13 cellular contexts compared by ENCODE assay signal in genomic region chr11:85961930-85962363, GRCh38.
DNase-seq lines count a peak whose midpoint lies in the region; ATAC-seq and TF ChIP-seq lines count a peak whose summit lies in the region.
"Had no signal": no experiment of that assay in that cellular context is flagged by ENCODE, and none has a peak within 500 bp of the region (broad histone marks: within the 10 kb centered on the region; RNA-seq: fewer than 3 reads in every experiment).

No MANE protein-coding gene starts in this region.

- H3K4me3 ChIP-seq in choroid plexus epithelial cell (ENCODE audit: low read depth, low read length): no peak overlapping the region
- H3K4me3 ChIP-seq: SK-N-MC had no signal

- H3K36me3 Mint-ChIP-seq in nephron (ENCODE audit: low read depth): peaks cover 85% of the 10 kb centered on the region
- H3K36me3 Mint-ChIP-seq in activated naive CD4-positive, alpha-beta T cell treated with anti-CD3 and anti-CD28 coated beads for 36 hours (ENCODE audit: low read depth): peaks cover 57% of the 10 kb centered on the region

- DNase-seq in DMS 273 (lab: John Stamatoyannopoulos, UW; ENCODE audit: unreplicated experiment): peak; percentile 9
- no peak for DNase-seq in DMS 273 treated with DMSO at 0.1 percent for 48 hours (lab: John Stamatoyannopoulos, UW)
- peak; percentile 100 for DNase-seq in NCI-H2171 (lab: John Stamatoyannopoulos, UW)
- DNase-seq in choroid plexus epithelial cell (ENCODE audit: low read depth): peak; percentile 82
- DNase-seq in activated naive CD4-positive, alpha-beta T cell treated with anti-CD3 and anti-CD28 coated beads for 36 hours: no peak
- DNase-seq: activated B cell treated with CpG ODN at 0.5 μM for 24 hours; naive thymus-derived CD8-positive, alpha-beta T cell; NK-92 treated with Interleukin-12 subunit alpha and Interleukin-12 subunit beta, amount 100 ng/mL, for 24 hours had no signal

- H3K4me3 Mint-ChIP-seq in nephron: peak overlapping the region in 2 of 3 experiments; percentile 17 to 64
- no peak overlapping the region for H3K4me3 Mint-ChIP-seq in activated naive CD4-positive, alpha-beta T cell treated with anti-CD3 and anti-CD28 coated beads for 36 hours
- H3K4me3 Mint-ChIP-seq: activated B cell treated with CpG ODN at 0.5 μM for 24 hours; naive thymus-derived CD8-positive, alpha-beta T cell; type B pancreatic cell had no signal

- TF ChIP-seq CTCF in choroid plexus epithelial cell (conservative IDR thresholded peaks at IDR 0.05; ENCODE audit: low read depth, low read length): no peak
- TF ChIP-seq CTCF in nephron (IDR thresholded peaks at IDR 0.05; ENCODE audit: unreplicated experiment in 3 of 3): no peak

- no peaks in the 10 kb centered on the region for H3K27me3 Mint-ChIP-seq in nephron (ENCODE audit: low read depth)
- no peaks in the 10 kb centered on the region for H3K27me3 Mint-ChIP-seq in activated naive CD4-positive, alpha-beta T cell treated with anti-CD3 and anti-CD28 coated beads for 36 hours (ENCODE audit: low read depth)
- H3K27me3 Mint-ChIP-seq: activated B cell treated with CpG ODN at 0.5 μM for 24 hours; naive thymus-derived CD8-positive, alpha-beta T cell; type B pancreatic cell had no signal

- ATAC-seq in GM21717 (IDR thresholded peaks at IDR 0.05; ENCODE audit: unreplicated experiment): no peak
- ATAC-seq in GM21528 (IDR thresholded peaks at IDR 0.05; ENCODE audit: low FRiP score, unreplicated experiment): no peak
- ATAC-seq: naive thymus-derived CD8-positive, alpha-beta T cell had no signal

- H3K9me3 Mint-ChIP-seq in nephron: no peaks in the 10 kb centered on the region
- H3K9me3 Mint-ChIP-seq in activated naive CD4-positive, alpha-beta T cell treated with anti-CD3 and anti-CD28 coated beads for 36 hours: no peaks in the 10 kb centered on the region
- H3K9me3 Mint-ChIP-seq: activated B cell treated with CpG ODN at 0.5 μM for 24 hours; naive thymus-derived CD8-positive, alpha-beta T cell; type B pancreatic cell had no signal

- intact Hi-C loops in activated naive CD4-positive, alpha-beta T cell treated with anti-CD3 and anti-CD28 coated beads for 36 hours (cut with micrococcal nuclease): no loop called here

- peak overlapping the region; percentile 74 to 82 (median 76) for H3K27ac Mint-ChIP-seq in nephron
- H3K27ac Mint-ChIP-seq in activated naive CD4-positive, alpha-beta T cell treated with anti-CD3 and anti-CD28 coated beads for 36 hours: no peak overlapping the region
- H3K27ac Mint-ChIP-seq: activated B cell treated with CpG ODN at 0.5 μM for 24 hours, type B pancreatic cell had no signal

- peaks cover 48% of the 10 kb centered on the region for H3K4me1 Mint-ChIP-seq in nephron
- peaks cover 10% of the 10 kb centered on the region for H3K4me1 Mint-ChIP-seq in activated naive CD4-positive, alpha-beta T cell treated with anti-CD3 and anti-CD28 coated beads for 36 hours (ENCODE audit: low read depth)
- H3K4me1 Mint-ChIP-seq: activated B cell treated with CpG ODN at 0.5 μM for 24 hours had no signal

- CTCF ChIA-PET in activated naive CD4-positive, alpha-beta T cell treated with anti-CD3 and anti-CD28 coated beads for 36 hours (lab: Charles Lee): interaction anchor here (0.5 to 0.7 kb wide), 2 partner anchors 9 to 299 kb away, joined by 3 to 4 read pairs; no protein-coding TSS in a partner anchor

Comparison
In these comparisons a context has a peak if more than half of its experiments do, and no peak if none do; other contexts are left out.
1. DNase-seq: peak in DMS 273 (single experiment), NCI-H2171 (single experiment) and choroid plexus epithelial cell (single experiment); none in DMS 273 treated with DMSO at 0.1 percent for 48 hours (single experiment) and activated naive CD4-positive, alpha-beta T cell treated with anti-CD3 and anti-CD28 coated beads for 36 hours (single experiment).